8 cellular contexts compared by ENCODE assay signal in the genomic region with DNA sequence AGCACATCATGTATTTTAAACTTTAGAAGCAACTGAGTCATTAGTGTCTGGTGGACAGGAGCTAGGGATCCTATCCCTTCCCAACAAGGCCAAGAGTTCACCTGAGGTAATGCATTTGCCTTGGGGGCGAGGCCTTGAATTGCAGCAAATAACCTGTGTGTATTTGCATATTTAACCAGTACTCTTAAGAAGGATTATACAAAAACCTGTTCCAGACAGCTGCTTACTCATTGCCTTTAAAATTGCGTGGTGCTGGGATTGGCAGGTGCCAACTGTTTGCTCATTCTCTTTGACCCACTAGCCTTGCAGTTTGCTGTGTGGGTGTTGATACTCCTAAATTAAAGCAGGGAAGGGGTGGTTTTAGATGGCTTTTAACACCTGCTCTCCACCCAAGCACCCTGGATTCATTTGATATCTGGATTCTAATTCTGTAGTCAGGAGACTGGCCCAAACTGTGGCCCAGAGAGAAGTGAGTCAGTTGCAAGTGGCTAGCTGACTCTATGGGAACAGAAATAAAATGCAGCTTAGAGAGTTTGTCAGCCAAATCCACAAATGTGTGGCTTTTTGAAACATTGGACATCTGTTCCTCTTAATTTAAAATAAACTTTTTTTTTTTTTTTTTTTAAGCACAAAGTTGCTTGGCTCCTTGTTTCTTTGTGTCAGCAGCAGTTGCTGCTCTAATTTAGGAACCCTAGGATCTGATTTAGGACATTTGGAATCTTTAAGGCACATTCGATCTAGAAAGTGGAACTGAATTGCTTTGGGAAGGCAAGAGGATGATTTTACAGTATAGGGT. TPM values are rescaled to one million over a fixed set of nuclear protein-coding genes. Genes with fewer than 3 reads are reported as not detected.
A peak's percentile ranks its signal among the peaks of the same experiment; 100 is the strongest.
DNase-seq lines count a peak whose midpoint lies in the region; ATAC-seq, FAIRE-seq and TF ChIP-seq lines count a peak whose summit lies in the region.

No MANE protein-coding gene starts in this region.

- H3K4me3 ChIP-seq in H7 (ENCODE audit: insufficient read depth, low read depth, low read length) = no peak overlapping the region
- peak overlapping the region; percentile 30 for H3K4me3 ChIP-seq in left ventricle myocardium inferior
- H3K4me3 ChIP-seq in skeletal muscle tissue (ENCODE audit: low read length in 3 of 3) = peak overlapping the region in 2 of 3 donors; percentile 16 to 59

- no peaks in the 10 kb centered on the region for H3K36me3 ChIP-seq in H7 (replicated peaks; ENCODE audit: control insufficient read depth, insufficient read depth, low read length)
- H3K36me3 ChIP-seq in left ventricle myocardium inferior = peaks cover 4% of the 10 kb centered on the region
- H3K36me3 ChIP-seq in skeletal muscle tissue (ENCODE audit: control insufficient read depth in 3 of 3, insufficient read depth in 3 of 3, low read length in 3 of 3) = peaks cover 0 to 4% (median under 1%) of the 10 kb centered on the region in 3 donors

- no peaks in the 10 kb centered on the region for H3K9me3 ChIP-seq in left ventricle myocardium inferior (replicated peaks)
- no peaks in the 10 kb centered on the region for H3K9me3 ChIP-seq in skeletal muscle tissue (ENCODE audit: control insufficient read depth in 3 of 3, low read length in 3 of 3)

- H3K4me1 ChIP-seq in left ventricle myocardium inferior = peaks cover 39% of the 10 kb centered on the region
- H3K4me1 ChIP-seq in skeletal muscle tissue (ENCODE audit: control insufficient read depth in 3 of 3, insufficient read depth in 3 of 3, low read length in 3 of 3) = peaks cover 18 to 36% (median 29%) of the 10 kb centered on the region in 3 donors

- in situ Hi-C loops in ACHN (cut with HindIII; ENCODE audit: low pct_ligation_motif_present, low pct_unique_long_range_greater_than_20kb, low sequenced_read_pairs) = no loop called here

- FAIRE-seq in frontal cortex (lab: Jason Lieb, UNC) = no peak

- TF ChIP-seq CTCF in left ventricle myocardium inferior (IDR thresholded peaks at IDR 0.05; ENCODE audit: borderline replicate concordance) = no peak

- DNase-seq in ACHN = peak; percentile 83
- DNase-seq in H7 = peak; percentile 33
- DNase-seq in NCI-H524 treated with DMSO at 0.1 percent for 48 hours (lab: John Stamatoyannopoulos, UW) = peak; percentile 100
- no peak for DNase-seq in activated naive CD4-positive, alpha-beta T cell treated with anti-CD3 and anti-CD28 coated beads, Interleukin-2, amount 10 ng/mL, durations not matched to agents 7 days and 5 days
- DNase-seq in left ventricle myocardium inferior = no peak
- no peak for DNase-seq in frontal cortex (ENCODE audit: low spot score in 2 of 2)

- H3K27me3 Mint-ChIP-seq in activated naive CD4-positive, alpha-beta T cell treated with anti-CD3 and anti-CD28 coated beads, Interleukin-2, amount 10 ng/mL, durations not matched to agents 7 days and 5 days = no peaks in the 10 kb centered on the region

- ATAC-seq in GM18502 (IDR thresholded peaks at IDR 0.05; ENCODE audit: poor library complexity, unreplicated experiment) = no peak

- CTCF ChIA-PET in activated naive CD4-positive, alpha-beta T cell treated with anti-CD3 and anti-CD28 coated beads, Interleukin-2, amount 10 ng/mL, durations not matched to agents 7 days and 5 days (lab: Charles Lee) = interaction anchor here (0.6 to 10.2 kb wide), 3 partner anchors 19 to 93 kb away, joined by 3 to 81 read pairs (median 3); no protein-coding TSS in a partner anchor

- H3K36me3 Mint-ChIP-seq in activated naive CD4-positive, alpha-beta T cell treated with anti-CD3 and anti-CD28 coated beads, Interleukin-2, amount 10 ng/mL, durations not matched to agents 7 days and 5 days = peaks cover 26% of the 10 kb centered on the region

- peak overlapping the region; percentile 78 for H3K27ac Mint-ChIP-seq in activated naive CD4-positive, alpha-beta T cell treated with anti-CD3 and anti-CD28 coated beads, Interleukin-2, amount 10 ng/mL, durations not matched to agents 7 days and 5 days

- peak overlapping the region in 2 of 3 donors; percentile 58 to 72 for H3K9ac ChIP-seq in skeletal muscle tissue (ENCODE audit: low read depth in 1 of 3, low read length in 3 of 3)

- H3K27ac ChIP-seq in left ventricle myocardium inferior (replicated peaks) (peak overlapping the region; percentile 83), skeletal muscle tissue (ENCODE audit: low read depth, low read length) (peak overlapping the region; percentile 80)

- intact Hi-C loops in left ventricle myocardium inferior (cut with micrococcal nuclease) = no loop called here

- H3K4me3 Mint-ChIP-seq in activated naive CD4-positive, alpha-beta T cell treated with anti-CD3 and anti-CD28 coated beads, Interleukin-2, amount 10 ng/mL, durations not matched to agents 7 days and 5 days = peak overlapping the region; percentile 10

- peaks cover 80% of the 10 kb centered on the region for H3K4me1 Mint-ChIP-seq in activated naive CD4-positive, alpha-beta T cell treated with anti-CD3 and anti-CD28 coated beads, Interleukin-2, amount 10 ng/mL, durations not matched to agents 7 days and 5 days

- no peaks in the 10 kb centered on the region for H3K27me3 ChIP-seq in H7 (ENCODE audit: control insufficient read depth, insufficient read depth, low read length)
- no peaks in the 10 kb centered on the region for H3K27me3 ChIP-seq in left ventricle myocardium inferior (ENCODE audit: low read depth)
- H3K27me3 ChIP-seq in skeletal muscle tissue (ENCODE audit: control insufficient read depth in 3 of 3, insufficient read depth in 3 of 3, low read length in 3 of 3) = no peaks in the 10 kb centered on the region

- H3K9me3 Mint-ChIP-seq in activated naive CD4-positive, alpha-beta T cell treated with anti-CD3 and anti-CD28 coated beads, Interleukin-2, amount 10 ng/mL, durations not matched to agents 7 days and 5 days = no peaks in the 10 kb centered on the region

RNA-seq across cellular contexts. Expression of gene TUBD1, which starts 47.0 kb away (rescaled TPM):
- total RNA-seq in H7 (2014; rRNA removed; shearing (Covaris generic)) = 10.2 and 10.6 TPM in 2 replicates
- total RNA-seq in left ventricle myocardium inferior = 7.8 TPM
- total RNA-seq in skeletal muscle tissue = 21.9 TPM
- 11.0 TPM for total RNA-seq in frontal cortex

RNA-seq across cellular contexts. Expression of gene RPS6KB1, which starts 47.1 kb away (rescaled TPM):
- total RNA-seq in H7 (2014; rRNA removed; shearing (Covaris generic)) = 14.0 and 17.8 TPM in 2 replicates
- total RNA-seq in left ventricle myocardium inferior (20.3 TPM), skeletal muscle tissue (36.5 TPM), frontal cortex (36.3 TPM)

Comparison
In these comparisons a context has a peak if more than half of its experiments do, and no peak if none do; other contexts are left out.
1. DNase-seq: peak in ACHN (single experiment), H7 (single experiment) and NCI-H524 treated with DMSO at 0.1 percent for 48 hours (single experiment); none in activated naive CD4-positive, alpha-beta T cell treated with anti-CD3 and anti-CD28 coated beads, Interleukin-2, amount 10 ng/mL, durations not matched to agents 7 days and 5 days (single experiment), left ventricle myocardium inferior (single experiment) and frontal cortex (0 of 2).